Comparison of ENCODE assay signal across 9 cellular contexts in the genomic region with DNA sequence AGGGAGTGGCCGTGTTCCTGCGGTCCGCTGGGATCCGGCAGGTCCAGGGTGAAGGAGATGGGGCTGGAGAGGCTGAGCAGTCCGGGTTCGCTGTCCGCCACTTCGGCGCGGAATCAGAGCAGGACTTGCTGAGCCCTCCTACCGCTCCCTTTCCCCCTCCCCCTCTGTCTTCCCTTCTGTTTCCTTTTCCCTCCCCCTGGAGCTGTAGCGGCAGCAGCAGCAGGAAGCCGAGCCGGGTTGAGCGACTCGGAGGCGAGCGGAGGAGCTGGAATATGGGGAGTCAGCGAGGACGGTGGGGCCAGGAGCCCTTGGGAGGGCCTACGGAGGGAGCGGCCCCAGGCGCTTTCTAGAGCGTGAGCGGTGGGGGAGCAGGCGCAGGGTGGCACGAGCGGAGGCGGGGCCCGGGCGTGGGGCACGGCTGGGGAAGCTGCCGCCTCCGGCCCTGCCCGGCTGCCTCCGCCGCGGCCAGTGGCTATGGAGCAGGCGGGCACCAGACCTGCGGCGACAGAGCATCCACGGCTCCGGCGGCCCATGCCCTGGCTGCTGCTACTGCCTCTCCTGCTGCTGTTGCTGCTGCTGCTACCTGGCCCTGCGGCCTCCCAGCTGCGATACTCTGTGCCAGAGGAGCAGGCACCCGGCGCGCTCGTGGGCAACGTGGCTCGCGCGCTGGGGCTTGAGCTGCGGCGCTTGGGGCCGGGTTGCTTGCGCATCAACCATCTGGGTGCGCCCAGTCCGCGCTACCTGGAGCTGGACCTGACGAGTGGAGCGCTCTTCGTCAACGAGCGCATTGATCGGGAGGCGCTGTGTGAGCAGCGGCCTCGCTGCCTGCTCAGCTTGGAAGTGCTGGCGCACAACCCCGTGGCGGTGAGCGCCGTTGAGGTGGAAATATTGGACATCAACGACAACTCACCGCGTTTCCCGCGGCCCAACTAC. TPM values are rescaled to one million over a fixed set of nuclear protein-coding genes. Genes with fewer than 3 reads are reported as not detected.
A peak's percentile ranks its signal among the peaks of the same experiment; 100 is the strongest.
DNase-seq lines count a peak whose midpoint lies in the region; ATAC-seq and TF ChIP-seq lines count a peak whose summit lies in the region.
"Had no signal": no experiment of that assay in that cellular context is flagged by ENCODE, and none has a peak within 500 bp of the region (broad histone marks: within the 10 kb centered on the region; RNA-seq: fewer than 3 reads in every experiment).

A gene with protein sequence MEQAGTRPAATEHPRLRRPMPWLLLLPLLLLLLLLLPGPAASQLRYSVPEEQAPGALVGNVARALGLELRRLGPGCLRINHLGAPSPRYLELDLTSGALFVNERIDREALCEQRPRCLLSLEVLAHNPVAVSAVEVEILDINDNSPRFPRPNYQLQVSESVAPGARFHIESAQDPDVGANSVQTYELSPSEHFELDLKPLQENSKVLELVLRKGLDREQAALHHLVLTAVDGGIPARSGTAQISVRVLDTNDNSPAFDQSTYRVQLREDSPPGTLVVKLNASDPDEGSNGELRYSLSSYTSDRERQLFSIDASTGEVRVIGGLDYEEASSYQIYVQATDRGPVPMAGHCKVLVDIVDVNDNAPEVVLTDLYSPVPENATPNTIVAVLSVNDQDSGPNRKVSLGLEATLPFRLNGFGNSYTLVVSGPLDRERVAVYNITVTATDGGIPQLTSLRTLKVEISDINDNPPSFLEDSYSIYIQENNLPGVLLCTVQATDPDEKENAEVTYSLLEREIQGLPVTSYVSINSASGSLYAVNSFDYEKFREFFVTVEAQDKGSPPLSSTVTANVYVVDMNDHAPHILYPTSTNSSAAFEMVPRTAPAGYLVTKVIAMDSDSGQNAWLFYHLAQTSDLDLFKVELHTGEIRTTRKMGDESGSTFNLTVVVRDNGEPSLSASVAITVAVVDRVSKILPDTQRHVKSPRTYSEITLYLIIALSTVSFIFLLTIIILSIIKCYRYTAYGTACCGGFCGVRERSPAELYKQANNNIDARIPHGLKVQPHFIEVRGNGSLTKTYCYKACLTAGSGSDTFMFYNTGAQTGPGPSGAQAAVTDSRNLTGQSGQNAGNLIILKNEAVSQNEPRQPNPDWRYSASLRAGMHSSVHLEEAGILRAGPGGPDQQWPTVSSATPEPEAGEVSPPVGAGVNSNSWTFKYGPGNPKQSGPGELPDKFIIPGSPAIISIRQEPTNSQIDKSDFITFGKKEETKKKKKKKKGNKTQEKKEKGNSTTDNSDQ (plus strand): TSS at position 184 of the 933 bp plus-strand sequence. CDS start 291 bp downstream, at position 475.

- H3K4me3 ChIP-seq in epithelial cell of proximal tubule (ENCODE audit: low read depth, low read length) (peak within 1 kb of the TSS; percentile 67), aorta (ENCODE audit: low read length in 2 of 2) (peak within 1 kb of the TSS; percentile 5 to 59)

- DNase-seq in GOT3 (lab: John Stamatoyannopoulos, UW) (peak; percentile 63), NCI-H748 treated with DMSO at 0.1 percent for 48 hours (lab: John Stamatoyannopoulos, UW) (peak; percentile 57), epithelial cell of proximal tubule (ENCODE audit: low read depth) (no peak), middle frontal gyrus (ENCODE audit: extremely low spot score, low spot score) (peak; percentile 53), aorta (peak; percentile 52 to 81), HuH-7 (ENCODE audit: low spot score) (no peak), T-helper 9 cell (no peak)
- DNase-seq in activated CD4-positive, alpha-beta T cell treated with anti-CD3 and anti-CD28 coated beads for 4 hours, result no peak

- H3K9me3 ChIP-seq in aorta (ENCODE audit: control insufficient read depth, low read length), result no peaks in the 10 kb centered on the region

- H3K27me3 ChIP-seq in aorta (ENCODE audit: control insufficient read depth in 1 of 2, insufficient read depth in 2 of 2, low read length in 1 of 2), result no peaks in the 10 kb centered on the region

- ATAC-seq in aorta (ENCODE audit: low FRiP score), result peak; percentile 82

- intact Hi-C loops in aorta (cut with DNase I), result no loop called here

- H3K27ac ChIP-seq in aorta (ENCODE audit: low read depth in 1 of 2, low read length in 2 of 2), result no peak within 1 kb of the TSS

- no peaks in the 10 kb centered on the region for H3K4me1 ChIP-seq in aorta (ENCODE audit: control insufficient read depth in 1 of 2, insufficient read depth in 2 of 2, low read length in 2 of 2)

- TF ChIP-seq CTCF in epithelial cell of proximal tubule (conservative IDR thresholded peaks at IDR 0.05; ENCODE audit: low read depth, low read length), result no peak

- H3K36me3 ChIP-seq in aorta (ENCODE audit: control insufficient read depth in 1 of 2, insufficient read depth in 2 of 2, low read length in 1 of 2), result no peaks in the 10 kb centered on the region

- 1% methylated on average over 73 to 80 of the region's 80 CpGs for WGBS in aorta, 2 donors

RNA-seq across cellular contexts. Expression of the gene that starts here (rescaled TPM):
- total RNA-seq in epithelial cell of proximal tubule (not detected in 2 replicates), aorta (1 to 10 TPM; 1.4 to 1.9 TPM)
- polyA plus RNA-seq in aorta, result under 1 TPM; 0.25 to 0.49 TPM
- total RNA-seq: HT1080 had no signal

Comparison
In these comparisons a context has a peak if more than half of its experiments do, and no peak if none do; other contexts are left out.
1. DNase-seq: peak in GOT3 (single experiment), NCI-H748 treated with DMSO at 0.1 percent for 48 hours (single experiment), middle frontal gyrus (single experiment) and aorta (2 of 2); none in epithelial cell of proximal tubule (single experiment), HuH-7 (single experiment), activated CD4-positive, alpha-beta T cell treated with anti-CD3 and anti-CD28 coated beads for 4 hours (0 of 2) and T-helper 9 cell (single experiment).